1 cellular context compared by ENCODE assay signal in genomic region chr3:14490255-14490654, GRCh38.
TF ChIP-seq lines count a peak whose summit lies in the region.

No MANE protein-coding gene starts in this region.

TF ChIP-seq in WTC11, 78 proteins besides CTCF, POLR2A, EP300 and RAD21 (continued from another document):
- TF ChIP-seq MAX (CRISPR knock-in tag; IDR thresholded peaks at IDR 0.05) (no peak), AFF4 (CRISPR knock-in tag; IDR thresholded peaks at IDR 0.05; ENCODE audit: borderline replicate concordance) (no peak), NR3C1 (CRISPR knock-in tag; conservative IDR thresholded peaks at IDR 0.05; ENCODE audit: low read depth) (no peak)
